In genomic region chr15:28107111-28107893, GRCh38 we compare ENCODE assay signal across 10 cellular contexts. TPM values are rescaled to one million over a fixed set of nuclear protein-coding genes. Genes with fewer than 3 reads are reported as not detected.
DNase-seq lines count a peak whose midpoint lies in the region; ATAC-seq and TF ChIP-seq lines count a peak whose summit lies in the region.
"Had no signal": no experiment of that assay in that cellular context is flagged by ENCODE, and none has a peak within 500 bp of the region (broad histone marks: within the 10 kb centered on the region; RNA-seq: fewer than 3 reads in every experiment).

No MANE protein-coding gene starts in this region.

- no peak overlapping the region for H3K27ac Mint-ChIP-seq in activated CD4-positive, alpha-beta T cell treated with anti-CD3 and anti-CD28 coated beads for 36 hours

- H3K9me3 Mint-ChIP-seq in activated CD4-positive, alpha-beta T cell treated with anti-CD3 and anti-CD28 coated beads for 36 hours (ENCODE audit: low read depth), result no peaks in the 10 kb centered on the region

- 5% methylated on average over 62 of the region's 62 CpGs for WGBS in liver
- WGBS in testis, 2 donors, result 5 to 13% methylated on average over 42 to 60 of the region's 62 CpGs

- H3K27ac ChIP-seq in liver (ENCODE audit: low read depth in 1 of 2, low read length in 2 of 2), result no peak overlapping the region
- peak overlapping the region; percentile 12 to 25 for H3K27ac ChIP-seq in testis

- H3K9ac ChIP-seq in liver (ENCODE audit: low read depth in 1 of 2, low read length in 2 of 2), result no peak overlapping the region

- no peak for TF ChIP-seq RAD21 in liver (IDR thresholded peaks at IDR 0.05)

- H3K36me3 Mint-ChIP-seq in activated CD4-positive, alpha-beta T cell treated with anti-CD3 and anti-CD28 coated beads for 36 hours (ENCODE audit: low read depth), result peaks cover 11% of the 10 kb centered on the region

- H3K4me3 ChIP-seq in choroid plexus epithelial cell (ENCODE audit: low read depth, low read length), result peak overlapping the region; percentile 60
- H3K4me3 ChIP-seq in liver (ENCODE audit: low read depth in 1 of 3, low read length in 3 of 3), result peak overlapping the region in 2 of 3 donors; percentile 56 to 57
- H3K4me3 ChIP-seq in testis, result peak overlapping the region; percentile 49 to 65

- DNase-seq in activated CD4-positive, alpha-beta T cell treated with anti-CD3 and anti-CD28 coated beads for 36 hours, result peak; percentile 33
- no peak for DNase-seq in activated CD4-positive, alpha-beta T cell treated with anti-CD3 and anti-CD28 coated beads, Interleukin-2, amount 50 U/mL, for 1 hour
- peak; percentile 43 for DNase-seq in choroid plexus epithelial cell (ENCODE audit: low read depth)
- no peak for DNase-seq in testis
- DNase-seq in erythroblast (lab: John Stamatoyannopoulos, UW), result no peak
- DNase-seq in superior temporal gyrus (ENCODE audit: extremely low spot score), result no peak
- DNase-seq: ACHN, NCI-H69 had no signal

- no peaks in the 10 kb centered on the region for H3K27me3 ChIP-seq in liver (ENCODE audit: control insufficient read depth in 4 of 4, insufficient read depth in 4 of 4, low read length in 3 of 4)
- no peaks in the 10 kb centered on the region for H3K27me3 ChIP-seq in testis

- H3K4me3 Mint-ChIP-seq in activated CD4-positive, alpha-beta T cell treated with anti-CD3 and anti-CD28 coated beads for 36 hours, result peak overlapping the region; percentile 73

- intact Hi-C loops in activated CD4-positive, alpha-beta T cell treated with anti-CD3 and anti-CD28 coated beads for 36 hours (cut with DNase I, micrococcal nuclease), result loop anchor here in 1 of 2 experiments (2.0 kb wide), 1 partner anchor 21 kb away; no protein-coding TSS in a partner anchor
- intact Hi-C loops in testis (cut with DNase I; ENCODE audit: low total_unique reads), result no loop called here

- H3K4me1 Mint-ChIP-seq in activated CD4-positive, alpha-beta T cell treated with anti-CD3 and anti-CD28 coated beads for 36 hours, result peaks cover 8% of the 10 kb centered on the region

- POLR2A ChIA-PET in activated CD4-positive, alpha-beta T cell treated with anti-CD3 and anti-CD28 coated beads for 36 hours (lab: Charles Lee), result no interaction called here

- CTCF ChIA-PET in activated CD4-positive, alpha-beta T cell treated with anti-CD3 and anti-CD28 coated beads for 36 hours (lab: Charles Lee), result interaction anchor here (0.6 to 2.1 kb wide), 4 partner anchors 9 to 22 kb away, joined by 3 to 7 read pairs (median 5); no protein-coding TSS in a partner anchor

- no peak for TF ChIP-seq POLR2A in testis (IDR thresholded peaks at IDR 0.05)
- TF ChIP-seq POLR2A in erythroblast (IDR thresholded peaks at IDR 0.05; ENCODE audit: low read length), result no peak

- H3K36me3 ChIP-seq in liver (ENCODE audit: control insufficient read depth in 4 of 4, insufficient read depth in 3 of 4, low read depth in 1 of 4, low read length in 3 of 4) (peaks cover 3 to 14% (median 12%) of the 10 kb centered on the region in 4 donors), testis (ENCODE audit: low read depth, missing control alignments) (no peaks in the 10 kb centered on the region)

- peak; percentile 39 for ATAC-seq in activated CD4-positive, alpha-beta T cell treated with anti-CD3 and anti-CD28 coated beads for 36 hours
- ATAC-seq in HG03095 (IDR thresholded peaks at IDR 0.05; ENCODE audit: unreplicated experiment), result no peak

- peaks cover 10% of the 10 kb centered on the region for H3K27me3 Mint-ChIP-seq in activated CD4-positive, alpha-beta T cell treated with anti-CD3 and anti-CD28 coated beads for 36 hours

- H3K9me3 ChIP-seq in liver (ENCODE audit: control insufficient read depth in 4 of 4, low read length in 3 of 4) (no peaks in the 10 kb centered on the region), testis (no peaks in the 10 kb centered on the region)

- TF ChIP-seq CTCF in choroid plexus epithelial cell (conservative IDR thresholded peaks at IDR 0.05; ENCODE audit: low read depth, low read length) (no peak), liver (IDR thresholded peaks at IDR 0.05; ENCODE audit: low read depth, low read length, missing input control) (no peak), testis (IDR thresholded peaks at IDR 0.05) (no peak)

- H3K4me1 ChIP-seq in liver (ENCODE audit: control insufficient read depth in 4 of 4, insufficient read depth in 4 of 4, low read length in 3 of 4) (peaks cover 13 to 17% (median 15%) of the 10 kb centered on the region in 4 donors), testis (peaks cover 5% of the 10 kb centered on the region)

TF ChIP-seq in liver, 16 proteins besides CTCF, POLR2A, EP300 and RAD21:
- no peak for TF ChIP-seq EGR1 (IDR thresholded peaks at IDR 0.05; ENCODE audit: low read depth in 2 of 2)
- TF ChIP-seq HNF4G (IDR thresholded peaks at IDR 0.05), result no peak
- TF ChIP-seq TAF1 (conservative IDR thresholded peaks at IDR 0.05), result no peak
- TF ChIP-seq MAX (IDR thresholded peaks at IDR 0.05), result no peak
- TF ChIP-seq, protein P1, sequence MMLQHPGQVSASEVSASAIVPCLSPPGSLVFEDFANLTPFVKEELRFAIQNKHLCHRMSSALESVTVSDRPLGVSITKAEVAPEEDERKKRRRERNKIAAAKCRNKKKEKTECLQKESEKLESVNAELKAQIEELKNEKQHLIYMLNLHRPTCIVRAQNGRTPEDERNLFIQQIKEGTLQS (IDR thresholded peaks at IDR 0.05), result no peak
- TF ChIP-seq YY1 (IDR thresholded peaks at IDR 0.05), result no peak
- TF ChIP-seq REST (IDR thresholded peaks at IDR 0.05), result no peak
- no peak for TF ChIP-seq HNF4A (conservative IDR thresholded peaks at IDR 0.05)
- no peak for TF ChIP-seq FOXA2 (IDR thresholded peaks at IDR 0.05)
- TF ChIP-seq GABPA (IDR thresholded peaks at IDR 0.05 in 1 of 2, conservative IDR thresholded peaks at IDR 0.05 in 1 of 2), result no peak
- TF ChIP-seq SP1 (IDR thresholded peaks at IDR 0.05), result no peak
- no peak for TF ChIP-seq FOXA1 (IDR thresholded peaks at IDR 0.05)

RNA-seq across cellular contexts. Expression of gene OCA2, which starts 8.2 kb away (rescaled TPM):
- total RNA-seq in activated CD4-positive, alpha-beta T cell treated with anti-CD3 and anti-CD28 coated beads for 36 hours, result not detected
- total RNA-seq in liver, result under 1 TPM; 0.25 to 0.56 TPM
- under 1 TPM; 0.02 to 0.04 TPM for polyA plus RNA-seq in liver
- total RNA-seq in testis, result 1 to 10 TPM; 4.5 to 7.2 TPM
- 2.6 TPM for polyA plus RNA-seq in testis (ENCODE audit: insufficient read depth, low read depth, low replicate concordance)

Comparison
In these comparisons a context has a peak if more than half of its experiments do, and no peak if none do; other contexts are left out.
1. DNase-seq: peak in activated CD4-positive, alpha-beta T cell treated with anti-CD3 and anti-CD28 coated beads for 36 hours (single experiment) and choroid plexus epithelial cell (single experiment); none in activated CD4-positive, alpha-beta T cell treated with anti-CD3 and anti-CD28 coated beads, Interleukin-2, amount 50 U/mL, for 1 hour (single experiment), testis (single experiment), erythroblast (0 of 2) and superior temporal gyrus (single experiment).
2. H3K27ac ChIP-seq: peak in testis (2 of 2); none in liver (0 of 2).
3. Peak in every context shown above with its lines, with median percentiles within 50 percentile points of each other: H3K4me3 ChIP-seq.